Comparison of ENCODE assay signal across 14 cellular contexts in the genomic region with DNA sequence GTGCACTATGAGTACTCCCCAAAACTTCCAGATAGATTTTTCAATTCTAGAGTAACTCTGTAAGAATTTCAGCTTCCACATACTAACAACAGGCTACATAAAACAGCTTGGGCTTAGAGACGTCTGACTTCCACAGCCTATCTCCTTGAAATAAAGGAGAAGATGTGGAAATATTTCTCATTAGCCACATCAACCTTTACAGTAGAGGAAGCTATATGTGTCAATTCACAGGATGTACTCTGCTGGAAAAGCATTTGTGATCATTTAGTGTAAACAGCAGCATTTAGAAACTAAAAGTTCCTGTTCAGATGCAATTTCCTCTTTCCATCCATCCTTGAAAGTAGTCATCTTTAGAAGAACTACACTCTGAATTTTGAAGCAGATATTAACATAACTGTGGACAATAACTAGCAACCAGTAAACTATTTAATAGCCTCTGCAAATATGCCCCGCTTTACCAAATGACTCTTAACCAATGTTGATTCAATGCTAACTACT. TPM values are rescaled to one million over a fixed set of nuclear protein-coding genes. Genes with fewer than 3 reads are reported as not detected.
DNase-seq lines count a peak whose midpoint lies in the region; ATAC-seq and TF ChIP-seq lines count a peak whose summit lies in the region.
"Had no signal": no experiment of that assay in that cellular context is flagged by ENCODE, and none has a peak within 500 bp of the region (broad histone marks: within the 10 kb centered on the region; RNA-seq: fewer than 3 reads in every experiment).

No MANE protein-coding gene starts in this region.

- CTCF ChIA-PET in activated CD8-positive, alpha-beta T cell treated with anti-CD3 and anti-CD28 coated beads, Interleukin-2, amount 10 ng/mL, durations not matched to agents 7 days and 5 days (lab: Charles Lee), result interaction anchor here (1.3 to 1.8 kb wide), 2 partner anchors 18 to 53 kb away, joined by 4 to 5 read pairs; no protein-coding TSS in a partner anchor

- no peaks in the 10 kb centered on the region for H3K36me3 ChIP-seq in mucosa of descending colon (ENCODE audit: low read depth)

- intact Hi-C loops in CD14-positive monocyte (cut with micrococcal nuclease), result loop anchor here in 1 of 2 donors (2.0 kb wide), 1 partner anchor 15 kb away; no protein-coding TSS in a partner anchor
- intact Hi-C loops in mucosa of descending colon (cut with DNase I, micrococcal nuclease), result no loop called here

- peaks cover 0 to 1% (median 0%) of the 10 kb centered on the region in 3 donors for H3K27me3 Mint-ChIP-seq in CD14-positive monocyte (ENCODE audit: low read depth in 3 of 3)
- H3K27me3 Mint-ChIP-seq in activated CD8-positive, alpha-beta T cell treated with anti-CD3 and anti-CD28 coated beads, Interleukin-2, amount 10 ng/mL, durations not matched to agents 7 days and 5 days (ENCODE audit: low read depth), result no peaks in the 10 kb centered on the region

- H3K9me3 Mint-ChIP-seq in CD14-positive monocyte, result no peaks in the 10 kb centered on the region
- H3K9me3 Mint-ChIP-seq in activated CD8-positive, alpha-beta T cell treated with anti-CD3 and anti-CD28 coated beads, Interleukin-2, amount 10 ng/mL, durations not matched to agents 7 days and 5 days (ENCODE audit: insufficient read depth), result no peaks in the 10 kb centered on the region

- H3K4me1 Mint-ChIP-seq in CD14-positive monocyte, result peaks cover 67% of the 10 kb centered on the region
- peaks cover 78% of the 10 kb centered on the region for H3K4me1 Mint-ChIP-seq in activated CD8-positive, alpha-beta T cell treated with anti-CD3 and anti-CD28 coated beads, Interleukin-2, amount 10 ng/mL, durations not matched to agents 7 days and 5 days (ENCODE audit: low read depth)

- ATAC-seq in activated CD8-positive, alpha-beta T cell treated with anti-CD3 and anti-CD28 coated beads, Interleukin-2, amount 10 ng/mL, durations not matched to agents 7 days and 5 days, result no peak
- peak; percentile 14 for ATAC-seq in mucosa of descending colon
- no peak for ATAC-seq in HG03108 (IDR thresholded peaks at IDR 0.05; ENCODE audit: unreplicated experiment)
- ATAC-seq in GM18517 (IDR thresholded peaks at IDR 0.05; ENCODE audit: unreplicated experiment), result no peak
- ATAC-seq: left cardiac atrium had no signal

- H3K4me3 ChIP-seq in HL-60 (replicated peaks; ENCODE audit: insufficient read depth, low read length) (no peak overlapping the region), mucosa of descending colon (no peak overlapping the region)
- H3K4me3 ChIP-seq: coronary artery, tibial nerve had no signal

- no peaks in the 10 kb centered on the region for H3K4me1 ChIP-seq in mucosa of descending colon (ENCODE audit: low read depth)

- no peaks in the 10 kb centered on the region for H3K9me3 ChIP-seq in mucosa of descending colon
- H3K9me3 ChIP-seq: tibial nerve had no signal

- peak overlapping the region; percentile 57 for H3K27ac ChIP-seq in HL-60 (replicated peaks)

- H3K27ac Mint-ChIP-seq in CD14-positive monocyte, result peak overlapping the region; percentile 85 to 96 (median 94)
- peak overlapping the region; percentile 68 for H3K27ac Mint-ChIP-seq in activated CD8-positive, alpha-beta T cell treated with anti-CD3 and anti-CD28 coated beads, Interleukin-2, amount 10 ng/mL, durations not matched to agents 7 days and 5 days

- DNase-seq in CD14-positive monocyte (ENCODE audit: low spot score) (no peak), HL-60 (ENCODE audit: low read depth in 1 of 2, low spot score in 1 of 2) (no peak), mucosa of descending colon (no peak), kidney tubule cell (ENCODE audit: low spot score) (no peak), HPDE6-E6E7 (ENCODE audit: extremely low spot score) (no peak)
- no peak for DNase-seq in activated CD8-positive, alpha-beta T cell treated with anti-CD3 and anti-CD28 coated beads, Interleukin-2, amount 10 ng/mL, durations not matched to agents 7 days and 5 days
- DNase-seq: amygdala, left cardiac atrium, NCI-H2107, NCI-H774 had no signal

- peak overlapping the region in 1 of 2 donors; percentile 13 for H3K4me3 Mint-ChIP-seq in CD14-positive monocyte
- no peak overlapping the region for H3K4me3 Mint-ChIP-seq in activated CD8-positive, alpha-beta T cell treated with anti-CD3 and anti-CD28 coated beads, Interleukin-2, amount 10 ng/mL, durations not matched to agents 7 days and 5 days

- peaks cover 55 to 57% of the 10 kb centered on the region in 2 donors for H3K36me3 Mint-ChIP-seq in CD14-positive monocyte
- H3K36me3 Mint-ChIP-seq in activated CD8-positive, alpha-beta T cell treated with anti-CD3 and anti-CD28 coated beads, Interleukin-2, amount 10 ng/mL, durations not matched to agents 7 days and 5 days (ENCODE audit: low read depth), result peaks cover 80% of the 10 kb centered on the region

- no peak for TF ChIP-seq CTCF in CD14-positive monocyte (IDR thresholded peaks at IDR 0.05)
- no peak for TF ChIP-seq CTCF in HL-60 (IDR thresholded peaks at IDR 0.05; ENCODE audit: insufficient read depth, low read length)
- TF ChIP-seq CTCF in mucosa of descending colon (IDR thresholded peaks at IDR 0.05), result no peak

- POLR2A ChIA-PET in activated CD8-positive, alpha-beta T cell treated with anti-CD3 and anti-CD28 coated beads, Interleukin-2, amount 10 ng/mL, durations not matched to agents 7 days and 5 days (lab: Charles Lee), result no interaction called here

- H3K27me3 ChIP-seq in HL-60 (ENCODE audit: insufficient read depth, poor library complexity, severe bottlenecking), result no peaks in the 10 kb centered on the region
- H3K27me3 ChIP-seq: tibial nerve had no signal

RNA-seq across cellular contexts. Expression of a gene that starts 46.2 kb away (rescaled TPM):
- polyA plus RNA-seq in CD14-positive monocyte, result 10 to 100 TPM; 35.7 to 38.3 TPM
- total RNA-seq in activated CD8-positive, alpha-beta T cell treated with anti-CD3 and anti-CD28 coated beads, Interleukin-2, amount 10 ng/mL, durations not matched to agents 7 days and 5 days, result 100 to 1,000 TPM; 206 to 209 TPM
- total RNA-seq in mucosa of descending colon, result 100 to 1,000 TPM in 2 of 3 donors, 10 to 100 TPM in 1; 97.6 to 138 (median 114) TPM
